ENCODE assay signal across 8 cellular contexts in genomic region chr11:47175746-47176327, GRCh38. TPM values are rescaled to one million over a fixed set of nuclear protein-coding genes. Genes with fewer than 3 reads are reported as not detected.
A peak's percentile ranks its signal among the peaks of the same experiment; 100 is the strongest.
DNase-seq lines count a peak whose midpoint lies in the region; ATAC-seq, FAIRE-seq and TF ChIP-seq lines count a peak whose summit lies in the region.

No MANE protein-coding gene starts in this region.

- ATAC-seq in activated T-cell treated with anti-CD3 and anti-CD28 coated beads, Interleukin-2, amount 50 U/mL, for 72 hours (replicated peaks in 1 of 2) = no peak
- no peak for ATAC-seq in activated T-helper 17 cell treated with anti-CD3 and anti-CD28 coated beads, Interleukin-2, amount 50 U/mL, for 72 hours (replicated peaks)
- no peak for ATAC-seq in HG02642 (IDR thresholded peaks at IDR 0.05; ENCODE audit: poor library complexity, unreplicated experiment)

- no peaks in the 10 kb centered on the region for H3K9me3 Mint-ChIP-seq in activated T-cell treated with anti-CD3 and anti-CD28 coated beads, Interleukin-2, amount 50 U/mL, for 72 hours
- no peaks in the 10 kb centered on the region for H3K9me3 Mint-ChIP-seq in activated T-helper 17 cell treated with anti-CD3 and anti-CD28 coated beads, Interleukin-2, amount 50 U/mL, for 72 hours
- no peaks in the 10 kb centered on the region for H3K9me3 Mint-ChIP-seq in type B pancreatic cell

- no peaks in the 10 kb centered on the region for H3K27me3 ChIP-seq in layer of hippocampus (ENCODE audit: control insufficient read depth, insufficient read depth, low read length)

- no peak for DNase-seq in activated T-cell treated with anti-CD3 and anti-CD28 coated beads, Interleukin-2, amount 50 U/mL, for 72 hours
- DNase-seq in activated T-cell treated with anti-CD3 and anti-CD28 coated beads, Interleukin-2, amount 50 U/mL, for 48 hours = no peak
- DNase-seq in type B pancreatic cell (ENCODE audit: extremely low spot score, unreplicated experiment) (no peak), RCC 7860 (ENCODE audit: low spot score) (no peak), NCI-H446 treated with DMSO at 0.1 percent for 48 hours (lab: John Stamatoyannopoulos, UW) (no peak)

- peak overlapping the region; percentile 88 for H3K27ac Mint-ChIP-seq in activated T-cell treated with anti-CD3 and anti-CD28 coated beads, Interleukin-2, amount 50 U/mL, for 72 hours
- peak overlapping the region; percentile 98 for H3K27ac Mint-ChIP-seq in activated T-helper 17 cell treated with anti-CD3 and anti-CD28 coated beads, Interleukin-2, amount 50 U/mL, for 72 hours
- H3K27ac Mint-ChIP-seq in type B pancreatic cell = peak overlapping the region; percentile 100

- no peaks in the 10 kb centered on the region for H3K27me3 Mint-ChIP-seq in activated T-cell treated with anti-CD3 and anti-CD28 coated beads, Interleukin-2, amount 50 U/mL, for 72 hours (ENCODE audit: low read depth)
- H3K27me3 Mint-ChIP-seq in activated T-helper 17 cell treated with anti-CD3 and anti-CD28 coated beads, Interleukin-2, amount 50 U/mL, for 72 hours = no peaks in the 10 kb centered on the region
- H3K27me3 Mint-ChIP-seq in type B pancreatic cell = no peaks in the 10 kb centered on the region

- no peak for FAIRE-seq in RCC 7860 (lab: Jason Lieb, UNC)

- H3K27ac ChIP-seq in layer of hippocampus (ENCODE audit: low read depth, low read length) = peak overlapping the region; percentile 99

- TF ChIP-seq CTCF in type B pancreatic cell (conservative IDR thresholded peaks at IDR 0.05) = no peak

- peak overlapping the region; percentile 97 for H3K4me3 Mint-ChIP-seq in activated T-cell treated with anti-CD3 and anti-CD28 coated beads, Interleukin-2, amount 50 U/mL, for 72 hours
- peak overlapping the region; percentile 93 for H3K4me3 Mint-ChIP-seq in activated T-helper 17 cell treated with anti-CD3 and anti-CD28 coated beads, Interleukin-2, amount 50 U/mL, for 72 hours
- H3K4me3 Mint-ChIP-seq in type B pancreatic cell = peak overlapping the region; percentile 99

- H3K36me3 Mint-ChIP-seq in activated T-cell treated with anti-CD3 and anti-CD28 coated beads, Interleukin-2, amount 50 U/mL, for 72 hours (ENCODE audit: insufficient read depth in 2 of 2) = peaks cover 2 to 3% of the 10 kb centered on the region in 2 donors
- H3K36me3 Mint-ChIP-seq in activated T-helper 17 cell treated with anti-CD3 and anti-CD28 coated beads, Interleukin-2, amount 50 U/mL, for 72 hours (ENCODE audit: low read depth) = peaks cover 45% of the 10 kb centered on the region
- H3K36me3 Mint-ChIP-seq in type B pancreatic cell = peaks cover 22% of the 10 kb centered on the region

- H3K4me1 Mint-ChIP-seq in activated T-cell treated with anti-CD3 and anti-CD28 coated beads, Interleukin-2, amount 50 U/mL, for 72 hours (ENCODE audit: low read depth) = peaks cover 45% of the 10 kb centered on the region
- peaks cover 23% of the 10 kb centered on the region for H3K4me1 Mint-ChIP-seq in activated T-helper 17 cell treated with anti-CD3 and anti-CD28 coated beads, Interleukin-2, amount 50 U/mL, for 72 hours
- H3K4me1 Mint-ChIP-seq in type B pancreatic cell (ENCODE audit: unreplicated experiment) = peaks cover 18% of the 10 kb centered on the region

RNA-seq across cellular contexts. Expression of gene ARFGAP2, which starts 0.8 kb away (rescaled TPM):
- total RNA-seq in activated T-cell treated with anti-CD3 and anti-CD28 coated beads, Interleukin-2, amount 50 U/mL, for 72 hours = 10 to 100 TPM; 83.8 to 91.6 TPM
- 10 to 100 TPM; 70.0 to 96.9 TPM for total RNA-seq in activated T-helper 17 cell treated with anti-CD3 and anti-CD28 coated beads, Interleukin-2, amount 50 U/mL, for 72 hours
- 99.9 and 103 TPM in 2 replicates for total RNA-seq in type B pancreatic cell (ENCODE audit: low replicate concordance)

RNA-seq across cellular contexts. Expression of gene PACSIN3, which starts 10.4 kb away (rescaled TPM):
- 10 to 100 TPM in 1 of 2 donors, 1 to 10 TPM in 1; 4.6 to 10.2 TPM for total RNA-seq in activated T-cell treated with anti-CD3 and anti-CD28 coated beads, Interleukin-2, amount 50 U/mL, for 72 hours
- 1 to 10 TPM; 3.2 to 3.5 TPM for total RNA-seq in activated T-helper 17 cell treated with anti-CD3 and anti-CD28 coated beads, Interleukin-2, amount 50 U/mL, for 72 hours
- 52.5 and 77.2 TPM in 2 replicates for total RNA-seq in type B pancreatic cell (ENCODE audit: low replicate concordance)

RNA-seq across cellular contexts. Expression of gene DDB2, which starts 38.9 kb away (rescaled TPM):
- total RNA-seq in activated T-cell treated with anti-CD3 and anti-CD28 coated beads, Interleukin-2, amount 50 U/mL, for 72 hours = 100 to 1,000 TPM; 306 to 397 TPM
- total RNA-seq in activated T-helper 17 cell treated with anti-CD3 and anti-CD28 coated beads, Interleukin-2, amount 50 U/mL, for 72 hours = 100 to 1,000 TPM; 202 to 335 TPM
- total RNA-seq in type B pancreatic cell (ENCODE audit: low replicate concordance) = 40.0 and 50.1 TPM in 2 replicates
